In genomic region chr3:3589715-3590130, GRCh38 we compare ENCODE assay signal across 15 cellular contexts.
DNase-seq lines count a peak whose midpoint lies in the region; ATAC-seq, FAIRE-seq and TF ChIP-seq lines count a peak whose summit lies in the region.
"Had no signal": no experiment of that assay in that cellular context is flagged by ENCODE, and none has a peak within 500 bp of the region (broad histone marks: within the 10 kb centered on the region; RNA-seq: fewer than 3 reads in every experiment).

No MANE protein-coding gene starts in this region.

- no peaks in the 10 kb centered on the region for H3K27me3 Mint-ChIP-seq in activated CD8-positive, alpha-beta T cell treated with anti-CD3 and anti-CD28 coated beads for 36 hours
- H3K27me3 Mint-ChIP-seq: activated T-cell treated with anti-CD3 and anti-CD28 coated beads, Interleukin-2, amount 50 U/mL, for 24 hours had no signal

- FAIRE-seq in D721Med (lab: Jason Lieb, UNC): no peak

- H3K27ac ChIP-seq in BLaER1 (no peak overlapping the region), sigmoid colon (no peak overlapping the region)
- H3K27ac ChIP-seq: foreskin keratinocyte, transverse colon, WERI-Rb-1 had no signal

- ATAC-seq in GM19025 (IDR thresholded peaks at IDR 0.05; ENCODE audit: low read depth, unreplicated experiment): peak; percentile 90
- peak; percentile 95 for ATAC-seq in HG02798 (IDR thresholded peaks at IDR 0.05; ENCODE audit: poor library complexity, unreplicated experiment)
- ATAC-seq in activated CD8-positive, alpha-beta T cell treated with anti-CD3 and anti-CD28 coated beads for 36 hours: no peak
- ATAC-seq: foreskin keratinocyte had no signal

- no peaks in the 10 kb centered on the region for H3K36me3 ChIP-seq in BLaER1
- H3K36me3 ChIP-seq in sigmoid colon: no peaks in the 10 kb centered on the region
- H3K36me3 ChIP-seq: transverse colon, WERI-Rb-1 had no signal

- peak; percentile 75 for DNase-seq in Jurkat, Clone E6-1 (ENCODE audit: low read depth, low spot score)
- no peak for DNase-seq in activated effector memory CD4-positive, alpha-beta T cell treated with anti-CD3 and anti-CD28 coated beads, Interleukin-2, amount 50 U/mL, for 16 hours
- DNase-seq in sigmoid colon: no peak
- no peak for DNase-seq in activated CD8-positive, alpha-beta T cell treated with anti-CD3 and anti-CD28 coated beads for 36 hours
- DNase-seq in D721Med (ENCODE audit: insufficient read length, low spot score): no peak
- DNase-seq: activated T-cell treated with anti-CD3 and anti-CD28 coated beads, Interleukin-2, amount 50 U/mL, for 24 hours; foreskin keratinocyte; Kasumi-1; NCI-H510A treated with DMSO at 0.1 percent for 48 hours; nephron progenitor cell; transverse colon; WERI-Rb-1 had no signal

- no peak for TF ChIP-seq POLR2A in sigmoid colon (IDR thresholded peaks at IDR 0.05)

- TF ChIP-seq CTCF in sigmoid colon (IDR thresholded peaks at IDR 0.05) (no peak), D721Med (IDR thresholded peaks at IDR 0.05; ENCODE audit: insufficient read depth, missing control alignments) (no peak)
- no peak for TF ChIP-seq CTCF in activated CD8-positive, alpha-beta T cell treated with anti-CD3 and anti-CD28 coated beads for 36 hours (IDR thresholded peaks at IDR 0.05)

- H3K9me3 ChIP-seq in BLaER1 (0 out of 2 replicates have a peak, but pooled peaks cover under 1% of the 10 kb centered on the region), sigmoid colon (no peaks in the 10 kb centered on the region)

- intact Hi-C loops in sigmoid colon (cut with DNase I): no loop called here
- intact Hi-C loops in activated CD8-positive, alpha-beta T cell treated with anti-CD3 and anti-CD28 coated beads for 36 hours (cut with micrococcal nuclease): no loop called here

- H3K4me2 ChIP-seq in BLaER1: peak overlapping the region; percentile 80

- H3K9me3 Mint-ChIP-seq in activated CD8-positive, alpha-beta T cell treated with anti-CD3 and anti-CD28 coated beads for 36 hours: no peaks in the 10 kb centered on the region

- H3K9ac ChIP-seq in BLaER1: no peak overlapping the region

- no peaks in the 10 kb centered on the region for H4K20me1 ChIP-seq in BLaER1

- TF ChIP-seq EP300 in sigmoid colon (IDR thresholded peaks at IDR 0.05): no peak

- H3K36me3 Mint-ChIP-seq in activated CD8-positive, alpha-beta T cell treated with anti-CD3 and anti-CD28 coated beads for 36 hours (ENCODE audit: low read depth): no peaks in the 10 kb centered on the region

- H3K27me3 ChIP-seq in BLaER1 (no peaks in the 10 kb centered on the region), sigmoid colon (no peaks in the 10 kb centered on the region)
- H3K27me3 ChIP-seq: foreskin keratinocyte, transverse colon had no signal

- WGBS in sigmoid colon, 2 donors: 59 to 87% methylated on average over 3 of the region's 3 CpGs

- H3K4me3 ChIP-seq in BLaER1 (no peak overlapping the region), sigmoid colon (no peak overlapping the region)
- no peak overlapping the region for H3K4me3 ChIP-seq in Jurkat, Clone E6-1 (ENCODE audit: low read length)
- H3K4me3 ChIP-seq: transverse colon had no signal

- H3K4me1 ChIP-seq in BLaER1 (peaks cover 16% of the 10 kb centered on the region), sigmoid colon (no peaks in the 10 kb centered on the region)
- H3K4me1 ChIP-seq: foreskin keratinocyte, transverse colon had no signal

- H3K27ac Mint-ChIP-seq in activated CD8-positive, alpha-beta T cell treated with anti-CD3 and anti-CD28 coated beads for 36 hours: no peak overlapping the region
- H3K27ac Mint-ChIP-seq: activated T-cell treated with anti-CD3 and anti-CD28 coated beads, Interleukin-2, amount 50 U/mL, for 24 hours; nephron progenitor cell had no signal

- POLR2A ChIA-PET in activated CD8-positive, alpha-beta T cell treated with anti-CD3 and anti-CD28 coated beads for 36 hours (lab: Charles Lee): no interaction called here

- CTCF ChIA-PET in activated CD8-positive, alpha-beta T cell treated with anti-CD3 and anti-CD28 coated beads for 36 hours (lab: Charles Lee): no interaction called here

- H3K4me3 Mint-ChIP-seq in activated CD8-positive, alpha-beta T cell treated with anti-CD3 and anti-CD28 coated beads for 36 hours: no peak overlapping the region
- H3K4me3 Mint-ChIP-seq: activated T-cell treated with anti-CD3 and anti-CD28 coated beads, Interleukin-2, amount 50 U/mL, for 24 hours; nephron progenitor cell had no signal

- H3K4me1 Mint-ChIP-seq in activated CD8-positive, alpha-beta T cell treated with anti-CD3 and anti-CD28 coated beads for 36 hours (ENCODE audit: low read depth): no peaks in the 10 kb centered on the region
